In genomic region chr5:115895821-115896220, GRCh38 we compare ENCODE assay signal across 21 cellular contexts. TPM values are rescaled to one million over a fixed set of nuclear protein-coding genes. Genes with fewer than 3 reads are reported as not detected.
A peak's percentile ranks its signal among the peaks of the same experiment; 100 is the strongest.
DNase-seq lines count a peak whose midpoint lies in the region; ATAC-seq and TF ChIP-seq lines count a peak whose summit lies in the region.
"Had no signal": no experiment of that assay in that cellular context is flagged by ENCODE, and none has a peak within 500 bp of the region (broad histone marks: within the 10 kb centered on the region; RNA-seq: fewer than 3 reads in every experiment).

No MANE protein-coding gene starts in this region.

- H3K27me3 ChIP-seq in breast epithelium, result no peaks in the 10 kb centered on the region
- H3K27me3 ChIP-seq: adrenal gland had no signal

- peak; percentile 66 for ATAC-seq in omental fat pad (ENCODE audit: low FRiP score)
- no peak for ATAC-seq in GM18909 (IDR thresholded peaks at IDR 0.05; ENCODE audit: poor library complexity, unreplicated experiment)
- ATAC-seq: naive thymus-derived CD8-positive, alpha-beta T cell; Right ventricle myocardium inferior; stimulated activated naive B cell treated with anti-CD40 and anti-IgM and Interleukin-4, amounts not matched to agents 10 μg/mL and 1 μg/mL and 100 μg/mL, for 72 hours had no signal

- H4K20me1 ChIP-seq in OCI-LY7 (ENCODE audit: insufficient read depth, low read length), result no peaks in the 10 kb centered on the region

- H3K9me3 ChIP-seq in OCI-LY7 (ENCODE audit: low read length) (no peaks in the 10 kb centered on the region), breast epithelium (no peaks in the 10 kb centered on the region)
- H3K9me3 ChIP-seq: adrenal gland, HAP-1 had no signal

- peaks cover 19% of the 10 kb centered on the region for H3K4me1 Mint-ChIP-seq in chondrocyte (ENCODE audit: low read depth)
- H3K4me1 Mint-ChIP-seq in activated naive CD4-positive, alpha-beta T cell treated with anti-CD3 and anti-CD28 coated beads for 36 hours (ENCODE audit: low read depth), result no peaks in the 10 kb centered on the region
- H3K4me1 Mint-ChIP-seq: activated CD4-positive, alpha-beta T cell treated with anti-CD3 and anti-CD28 coated beads, Interleukin-2, amount 10 ng/mL, durations not matched to agents 7 days and 5 days; CD4-positive, alpha-beta memory T cell; stimulated activated naive B cell treated with anti-CD40 and anti-IgM and Interleukin-4, amounts not matched to agents 10 μg/mL and 1 μg/mL and 100 μg/mL, for 72 hours had no signal

- no peak overlapping the region for H3K4me2 ChIP-seq in OCI-LY7 (ENCODE audit: low read length)

- no peak overlapping the region for H3K27ac ChIP-seq in OCI-LY7 (ENCODE audit: low read depth, low read length, poor library complexity, severe bottlenecking)
- H3K27ac ChIP-seq in breast epithelium, result no peak overlapping the region
- H3K27ac ChIP-seq: adrenal gland had no signal

- TF ChIP-seq CTCF in OCI-LY7 (conservative IDR thresholded peaks at IDR 0.05; ENCODE audit: low read length), result no peak
- TF ChIP-seq CTCF in chondrocyte (IDR thresholded peaks at IDR 0.05), result no peak
- TF ChIP-seq CTCF in omental fat pad (IDR thresholded peaks at IDR 0.05), result no peak
- TF ChIP-seq CTCF in breast epithelium (IDR thresholded peaks at IDR 0.05), result no peak

- no peaks in the 10 kb centered on the region for H3K27me3 Mint-ChIP-seq in chondrocyte (ENCODE audit: low read depth)
- H3K27me3 Mint-ChIP-seq in activated naive CD4-positive, alpha-beta T cell treated with anti-CD3 and anti-CD28 coated beads for 36 hours (ENCODE audit: low read depth), result no peaks in the 10 kb centered on the region
- H3K27me3 Mint-ChIP-seq: activated CD4-positive, alpha-beta T cell treated with anti-CD3 and anti-CD28 coated beads, Interleukin-2, amount 10 ng/mL, durations not matched to agents 7 days and 5 days; CD4-positive, alpha-beta memory T cell; naive thymus-derived CD8-positive, alpha-beta T cell; stimulated activated naive B cell treated with anti-CD40 and anti-IgM and Interleukin-4, amounts not matched to agents 10 μg/mL and 1 μg/mL and 100 μg/mL, for 72 hours had no signal

- no peaks in the 10 kb centered on the region for H3K79me2 ChIP-seq in OCI-LY7 (ENCODE audit: insufficient read depth, low read depth, low read length)

- peak; percentile 46 for DNase-seq in EL
- DNase-seq in OCI-LY7 (ENCODE audit: low spot score), result no peak
- no peak for DNase-seq in chondrocyte (ENCODE audit: low spot score)
- DNase-seq in omental fat pad (ENCODE audit: low spot score), result no peak
- DNase-seq in breast epithelium (ENCODE audit: low spot score in 2 of 2), result no peak
- DNase-seq in effector CD8-positive, alpha-beta T cell (lab: John Stamatoyannopoulos, UW), result no peak
- no peak for DNase-seq in activated naive CD4-positive, alpha-beta T cell treated with anti-CD3 and anti-CD28 coated beads for 36 hours
- DNase-seq: activated CD4-positive, alpha-beta T cell treated with anti-CD3 and anti-CD28 coated beads, Interleukin-2, amount 10 ng/mL, durations not matched to agents 7 days and 5 days; activated effector memory CD4-positive, alpha-beta T cell treated with anti-CD3 and anti-CD28 coated beads, Interleukin-2, amount 50 U/mL, for 16 hours; adrenal gland; caudate nucleus; CD4-positive, alpha-beta memory T cell; GF-D8; naive thymus-derived CD8-positive, alpha-beta T cell; NCI-H1105; NCI-H510A treated with DMSO at 0.1 percent for 48 hours; stimulated activated CD4-positive, alpha-beta T cell treated with anti-CD3 and anti-CD28 coated beads, Interleukin-2, amount 100 ng/mL, for 24 hours; stimulated activated naive B cell treated with anti-CD40 and anti-IgM and Interleukin-4, amounts not matched to agents 10 μg/mL and 1 μg/mL and 100 μg/mL, for 72 hours had no signal

- TSS peak; percentile 33 for BruUV-seq in OCI-LY7 (replicated peaks; lab: Mats Ljungman, UMichigan)

- CTCF ChIA-PET in OCI-LY7 (lab: Charles Lee; ENCODE audit: unreplicated experiment), result no interaction called here
- CTCF ChIA-PET in activated naive CD4-positive, alpha-beta T cell treated with anti-CD3 and anti-CD28 coated beads for 36 hours (lab: Charles Lee), result no interaction called here

- H2AFZ ChIP-seq in OCI-LY7 (ENCODE audit: low read length), result no peak overlapping the region

- POLR2A ChIA-PET in OCI-LY7 (lab: Charles Lee), result interaction anchor here (1.5 kb wide), 1 partner anchor 100 kb away, joined by 3 read pairs; no protein-coding TSS in a partner anchor

- intact Hi-C loops in OCI-LY7 (cut with micrococcal nuclease; ENCODE audit: unreplicated experiment), result no loop called here
- intact Hi-C loops in breast epithelium (cut with DNase I; ENCODE audit: low total_unique reads), result no loop called here
- intact Hi-C loops in activated naive CD4-positive, alpha-beta T cell treated with anti-CD3 and anti-CD28 coated beads for 36 hours (cut with micrococcal nuclease), result no loop called here

- peak overlapping the region; percentile 85 for H3K27ac Mint-ChIP-seq in chondrocyte (ENCODE audit: unreplicated experiment)
- no peak overlapping the region for H3K27ac Mint-ChIP-seq in activated naive CD4-positive, alpha-beta T cell treated with anti-CD3 and anti-CD28 coated beads for 36 hours
- H3K27ac Mint-ChIP-seq: activated CD4-positive, alpha-beta T cell treated with anti-CD3 and anti-CD28 coated beads, Interleukin-2, amount 10 ng/mL, durations not matched to agents 7 days and 5 days; stimulated activated naive B cell treated with anti-CD40 and anti-IgM and Interleukin-4, amounts not matched to agents 10 μg/mL and 1 μg/mL and 100 μg/mL, for 72 hours had no signal

- H3K9me3 Mint-ChIP-seq in chondrocyte (ENCODE audit: low read depth), result no peaks in the 10 kb centered on the region
- no peaks in the 10 kb centered on the region for H3K9me3 Mint-ChIP-seq in activated naive CD4-positive, alpha-beta T cell treated with anti-CD3 and anti-CD28 coated beads for 36 hours
- H3K9me3 Mint-ChIP-seq: activated CD4-positive, alpha-beta T cell treated with anti-CD3 and anti-CD28 coated beads, Interleukin-2, amount 10 ng/mL, durations not matched to agents 7 days and 5 days; CD4-positive, alpha-beta memory T cell; naive thymus-derived CD8-positive, alpha-beta T cell; stimulated activated naive B cell treated with anti-CD40 and anti-IgM and Interleukin-4, amounts not matched to agents 10 μg/mL and 1 μg/mL and 100 μg/mL, for 72 hours had no signal

- H3K4me3 ChIP-seq in OCI-LY7 (ENCODE audit: low read depth, low read length, poor library complexity, severe bottlenecking) (no peak overlapping the region), breast epithelium (no peak overlapping the region)
- H3K4me3 ChIP-seq: adrenal gland, HAP-1 had no signal

- TF ChIP-seq POLR2A in breast epithelium (IDR thresholded peaks at IDR 0.05), result no peak

- no peak overlapping the region for H3K4me3 Mint-ChIP-seq in chondrocyte (ENCODE audit: unreplicated experiment)
- H3K4me3 Mint-ChIP-seq in activated naive CD4-positive, alpha-beta T cell treated with anti-CD3 and anti-CD28 coated beads for 36 hours, result no peak overlapping the region
- H3K4me3 Mint-ChIP-seq: activated CD4-positive, alpha-beta T cell treated with anti-CD3 and anti-CD28 coated beads, Interleukin-2, amount 10 ng/mL, durations not matched to agents 7 days and 5 days; CD4-positive, alpha-beta memory T cell; naive thymus-derived CD8-positive, alpha-beta T cell; stimulated activated naive B cell treated with anti-CD40 and anti-IgM and Interleukin-4, amounts not matched to agents 10 μg/mL and 1 μg/mL and 100 μg/mL, for 72 hours had no signal

- H3K36me3 Mint-ChIP-seq in chondrocyte (ENCODE audit: low read depth), result peaks cover 5% of the 10 kb centered on the region
- H3K36me3 Mint-ChIP-seq in activated naive CD4-positive, alpha-beta T cell treated with anti-CD3 and anti-CD28 coated beads for 36 hours (ENCODE audit: low read depth), result peaks cover 17% of the 10 kb centered on the region

- H3K4me1 ChIP-seq in OCI-LY7 (ENCODE audit: insufficient read depth, low read length, poor library complexity, severe bottlenecking), result no peaks in the 10 kb centered on the region
- H3K4me1 ChIP-seq in breast epithelium, result no peaks in the 10 kb centered on the region
- H3K4me1 ChIP-seq: adrenal gland, HAP-1 had no signal

- H3K36me3 ChIP-seq in OCI-LY7 (ENCODE audit: insufficient read depth, low read length) (peaks cover 5% of the 10 kb centered on the region; the same call in 1 of the 2 replicates), breast epithelium (no peaks in the 10 kb centered on the region)
- H3K36me3 ChIP-seq: adrenal gland, HAP-1 had no signal

- H3K9me2 ChIP-seq in OCI-LY7 (ENCODE audit: insufficient read depth, low read length), result no peaks in the 10 kb centered on the region

RNA-seq across cellular contexts. Expression of gene AP3S1, which starts 54.1 kb away (rescaled TPM):
- 76.0 and 111 TPM in 2 replicates for total RNA-seq in OCI-LY7 (2014; rRNA removed; shearing (Covaris generic))
- 89.5 and 103 TPM in 2 replicates for total RNA-seq in OCI-LY7 (2022)
- total RNA-seq in chondrocyte, result 105 to 133 TPM (median 124 TPM) in 3 replicates
- 10 to 100 TPM; 59.6 to 86.9 (median 77.6) TPM for total RNA-seq in omental fat pad
- total RNA-seq in breast epithelium, result 10 to 100 TPM; 74.7 to 93.7 (median 89.9) TPM
- total RNA-seq in activated naive CD4-positive, alpha-beta T cell treated with anti-CD3 and anti-CD28 coated beads for 36 hours, result 10 to 100 TPM; 56.6 to 57.8 TPM

RNA-seq across cellular contexts. Expression of gene ATG12, which starts 54.5 kb away (rescaled TPM):
- 38.0 and 52.1 TPM in 2 replicates for total RNA-seq in OCI-LY7 (2014; rRNA removed; shearing (Covaris generic))
- total RNA-seq in OCI-LY7 (2022) (48.3 and 57.6 TPM in 2 replicates), chondrocyte (45.4 to 57.9 TPM (median 48.0 TPM) in 3 replicates), omental fat pad (10 to 100 TPM; 40.6 to 58.8 (median 51.4) TPM), breast epithelium (10 to 100 TPM; 46.0 to 63.0 (median 50.8) TPM)
- total RNA-seq in activated naive CD4-positive, alpha-beta T cell treated with anti-CD3 and anti-CD28 coated beads for 36 hours, result 10 to 100 TPM; 39.1 to 41.3 TPM
